ENCODE assay signal across 19 cellular contexts in genomic region chr2:55105456-55105855, GRCh38.
"Had no signal": no experiment of that assay in that cellular context is flagged by ENCODE, and none has a peak within 500 bp of the region (broad histone marks: within the 10 kb centered on the region; RNA-seq: fewer than 3 reads in every experiment).

No MANE protein-coding gene starts in this region.

- H3K27ac Mint-ChIP-seq: effector memory CD8-positive, alpha-beta T cell; naive thymus-derived CD4-positive, alpha-beta T cell had no signal

- H3K27me3 Mint-ChIP-seq: effector memory CD8-positive, alpha-beta T cell; naive thymus-derived CD4-positive, alpha-beta T cell had no signal

- H3K27ac ChIP-seq: foreskin keratinocyte, left ventricle myocardium inferior, neutrophil, skin epidermis, stomach, suprapubic skin, tibial artery, upper lobe of left lung, vagina had no signal

- H3K36me3 Mint-ChIP-seq: naive thymus-derived CD4-positive, alpha-beta T cell had no signal

- H3K36me3 ChIP-seq: esophagus squamous epithelium, left ventricle myocardium inferior, neutrophil, stomach, suprapubic skin, tibial artery, upper lobe of left lung, vagina had no signal

- H3K4me3 ChIP-seq: esophagus squamous epithelium, left ventricle myocardium inferior, lung, skin epidermis, stomach, suprapubic skin, tibial artery, upper lobe of left lung, vagina had no signal

- DNase-seq: effector memory CD8-positive, alpha-beta T cell; esophagus squamous epithelium; foreskin keratinocyte; kidney; left cardiac atrium; left ventricle myocardium inferior; naive thymus-derived CD4-positive, alpha-beta T cell; posterior cingulate gyrus; stimulated activated CD4-positive, alpha-beta T cell treated with anti-CD3 and anti-CD28 coated beads, Interleukin-12 subunit alpha, Interleukin-12 subunit beta, amount 100 ng/mL, for 4 hours; stimulated activated naive CD4-positive, alpha-beta T cell; stomach; tibial artery; upper lobe of left lung had no signal

- H3K9me3 Mint-ChIP-seq: effector memory CD8-positive, alpha-beta T cell; naive thymus-derived CD4-positive, alpha-beta T cell had no signal

- ATAC-seq: effector memory CD8-positive, alpha-beta T cell; foreskin keratinocyte; left cardiac atrium; naive thymus-derived CD4-positive, alpha-beta T cell; sciatic nerve had no signal

- H3K4me3 Mint-ChIP-seq: effector memory CD8-positive, alpha-beta T cell; naive thymus-derived CD4-positive, alpha-beta T cell had no signal

- H3K27me3 ChIP-seq: esophagus squamous epithelium, foreskin keratinocyte, neutrophil, stomach, suprapubic skin, tibial artery, upper lobe of left lung, vagina had no signal

- H3K9me3 ChIP-seq: esophagus squamous epithelium, left ventricle myocardium inferior, neutrophil, stomach, suprapubic skin, tibial artery, upper lobe of left lung, vagina had no signal
